ENCODE assay signal across 31 cellular contexts in the genomic region with DNA sequence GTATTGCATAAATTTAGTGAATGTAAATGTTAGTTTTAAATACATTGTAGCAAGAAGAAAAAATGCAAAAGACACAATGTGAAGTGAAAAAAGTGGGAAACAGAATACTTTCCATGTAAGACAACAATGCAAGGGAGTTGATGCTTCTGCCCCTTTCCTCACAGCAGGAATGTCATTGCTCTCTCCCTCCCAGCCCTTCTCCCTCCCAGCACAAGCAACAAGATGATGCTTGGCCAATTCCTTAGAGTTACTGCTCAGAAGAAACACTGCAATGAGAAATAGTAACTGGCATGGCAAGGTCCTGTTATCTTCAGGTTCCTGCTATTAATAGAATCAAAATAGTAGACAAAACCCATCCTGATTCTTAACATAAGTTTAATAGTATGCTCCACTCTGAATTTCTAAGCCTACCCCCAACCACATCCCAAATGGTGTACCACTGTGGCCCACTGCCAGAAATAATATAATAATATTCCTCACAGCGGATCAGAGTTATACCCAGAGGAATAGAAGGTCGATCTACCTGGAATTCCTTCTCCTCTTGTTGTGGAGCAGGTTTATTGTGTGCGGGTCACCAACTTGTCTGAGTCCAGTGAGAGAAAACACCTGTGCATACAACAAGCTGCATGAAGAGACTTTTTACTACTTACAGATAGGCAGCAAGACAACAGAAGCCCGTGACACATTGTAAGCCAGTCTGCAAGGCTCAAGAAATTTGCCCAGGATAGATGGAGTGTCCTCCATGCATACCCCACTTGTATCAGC.
DNase-seq lines count a peak whose midpoint lies in the region; ATAC-seq, FAIRE-seq and TF ChIP-seq lines count a peak whose summit lies in the region.
"Had no signal": no experiment of that assay in that cellular context is flagged by ENCODE, and none has a peak within 500 bp of the region (broad histone marks: within the 10 kb centered on the region; RNA-seq: fewer than 3 reads in every experiment).

No MANE protein-coding gene starts in this region.

- H3K27me3 ChIP-seq in SJSA1 (replicated peaks) (no peaks in the 10 kb centered on the region), H1 (replicated peaks in 1 of 4; ENCODE audit: control insufficient read depth in 3 of 4, extremely low read depth in 1 of 4, insufficient read depth in 3 of 4, low read length in 3 of 4) (no peaks in the 10 kb centered on the region), osteoblast (ENCODE audit: insufficient read depth, low read length) (no peaks in the 10 kb centered on the region)
- H3K27me3 ChIP-seq: brain microvascular endothelial cell, right atrium auricular region, tibial artery had no signal

- H2AK5ac ChIP-seq in H1 (ENCODE audit: low read depth, low read length) = no peak overlapping the region

- no peaks in the 10 kb centered on the region for H3K4me1 Mint-ChIP-seq in activated CD4-positive, alpha-beta T cell treated with anti-CD3 and anti-CD28 coated beads, Interleukin-2, amount 10 ng/mL, durations not matched to agents 7 days and 5 days
- H3K4me1 Mint-ChIP-seq in activated CD8-positive, alpha-beta memory T cell treated with anti-CD3 and anti-CD28 coated beads, Interleukin-2, amount 10 ng/mL, durations not matched to agents 7 days and 5 days = no peaks in the 10 kb centered on the region

- H2AFZ ChIP-seq in H1 (ENCODE audit: low read length) = no peak overlapping the region
- H2AFZ ChIP-seq in osteoblast (ENCODE audit: low read length) = no peak overlapping the region
- H2AFZ ChIP-seq: parathyroid adenoma, PC-9 had no signal

- H4K8ac ChIP-seq in H1 (ENCODE audit: extremely low read depth, insufficient read depth, low read length) = no peak overlapping the region

- no peak overlapping the region for H3K4me3 Mint-ChIP-seq in activated CD4-positive, alpha-beta T cell treated with anti-CD3 and anti-CD28 coated beads, Interleukin-2, amount 10 ng/mL, durations not matched to agents 7 days and 5 days
- H3K4me3 Mint-ChIP-seq in activated CD8-positive, alpha-beta memory T cell treated with anti-CD3 and anti-CD28 coated beads, Interleukin-2, amount 10 ng/mL, durations not matched to agents 7 days and 5 days = no peak overlapping the region
- H3K4me3 Mint-ChIP-seq: activated naive CD8-positive, alpha-beta T cell; natural killer cell treated with Interleukin-12 subunit alpha and Interleukin-12 subunit beta and Interleukin-15 and Interleukin-18, amount 100 ng/mL, for 72 hours; stimulated activated naive CD8-positive, alpha-beta T cell treated with anti-CD3 and anti-CD28 coated beads, Interleukin-15, Interleukin-2, amounts not matched to agents 100 ng/mL and 50 ng/mL, for 24 hours had no signal

- H3K36me3 ChIP-seq in SJSA1 (no peaks in the 10 kb centered on the region), H1 (ENCODE audit: control insufficient read depth in 2 of 4, insufficient read depth in 4 of 4, low read length in 3 of 4) (no peaks in the 10 kb centered on the region), osteoblast (ENCODE audit: insufficient read depth, low read length) (no peaks in the 10 kb centered on the region)
- H3K36me3 ChIP-seq: brain microvascular endothelial cell, right atrium auricular region, tibial artery, WERI-Rb-1 had no signal

- no peak for ATAC-seq in activated CD8-positive, alpha-beta memory T cell treated with anti-CD3 and anti-CD28 coated beads, Interleukin-2, amount 10 ng/mL, durations not matched to agents 7 days and 5 days
- ATAC-seq: left lobe of liver; natural killer cell treated with Interleukin-12 subunit alpha and Interleukin-12 subunit beta and Interleukin-15 and Interleukin-18, amount 100 ng/mL, for 72 hours had no signal

- no peak overlapping the region for H2BK20ac ChIP-seq in H1 (ENCODE audit: low read length)

- no peak for TF ChIP-seq CTCF in H1 (IDR thresholded peaks at IDR 0.05; ENCODE audit: control extremely low read depth in 1 of 3, insufficient read depth in 1 of 3, low read depth in 1 of 3, low read length in 3 of 3)
- TF ChIP-seq CTCF in osteoblast (IDR thresholded peaks at IDR 0.05; ENCODE audit: extremely low read depth, low read depth, low read length) = no peak

- H3K27ac Mint-ChIP-seq in activated CD4-positive, alpha-beta T cell treated with anti-CD3 and anti-CD28 coated beads, Interleukin-2, amount 10 ng/mL, durations not matched to agents 7 days and 5 days = no peak overlapping the region
- no peak overlapping the region for H3K27ac Mint-ChIP-seq in activated CD8-positive, alpha-beta memory T cell treated with anti-CD3 and anti-CD28 coated beads, Interleukin-2, amount 10 ng/mL, durations not matched to agents 7 days and 5 days
- H3K27ac Mint-ChIP-seq: activated naive CD8-positive, alpha-beta T cell; natural killer cell treated with Interleukin-12 subunit alpha and Interleukin-12 subunit beta and Interleukin-15 and Interleukin-18, amount 100 ng/mL, for 72 hours; stimulated activated naive CD8-positive, alpha-beta T cell treated with anti-CD3 and anti-CD28 coated beads, Interleukin-15, Interleukin-2, amounts not matched to agents 100 ng/mL and 50 ng/mL, for 24 hours had no signal

- no peak overlapping the region for H3K18ac ChIP-seq in H1 (ENCODE audit: extremely low read depth, low read length)

- H3K9me3 Mint-ChIP-seq in activated CD4-positive, alpha-beta T cell treated with anti-CD3 and anti-CD28 coated beads, Interleukin-2, amount 10 ng/mL, durations not matched to agents 7 days and 5 days = no peaks in the 10 kb centered on the region
- no peaks in the 10 kb centered on the region for H3K9me3 Mint-ChIP-seq in activated CD8-positive, alpha-beta memory T cell treated with anti-CD3 and anti-CD28 coated beads, Interleukin-2, amount 10 ng/mL, durations not matched to agents 7 days and 5 days (ENCODE audit: low read depth)
- H3K9me3 Mint-ChIP-seq: stimulated activated naive CD8-positive, alpha-beta T cell treated with anti-CD3 and anti-CD28 coated beads, Interleukin-15, Interleukin-2, amounts not matched to agents 100 ng/mL and 50 ng/mL, for 24 hours had no signal

- H2BK15ac ChIP-seq in H1 (ENCODE audit: low read length) = no peak overlapping the region

- peak; percentile 11 for DNase-seq in EL
- DNase-seq in SJSA1 (ENCODE audit: low read depth in 1 of 2, low spot score in 2 of 2) = peak in 1 of 2 experiments; percentile 35
- no peak for DNase-seq in H1 (ENCODE audit: low read depth in 1 of 2, low spot score in 2 of 2)
- peak; percentile 39 for DNase-seq in osteoblast (ENCODE audit: insufficient read length, low spot score, missing footprints)
- DNase-seq in activated CD4-positive, alpha-beta T cell treated with anti-CD3 and anti-CD28 coated beads, Interleukin-2, amount 10 ng/mL, durations not matched to agents 7 days and 5 days = no peak
- no peak for DNase-seq in activated CD8-positive, alpha-beta memory T cell treated with anti-CD3 and anti-CD28 coated beads, Interleukin-2, amount 50 U/mL, for 48 hours
- no peak for DNase-seq in NCI-H748 treated with DMSO at 0.1 percent for 48 hours (lab: John Stamatoyannopoulos, UW)
- no peak for DNase-seq in activated CD8-positive, alpha-beta memory T cell treated with anti-CD3 and anti-CD28 coated beads, Interleukin-2, amount 10 ng/mL, durations not matched to agents 7 days and 5 days
- DNase-seq: ACHN; brain microvascular endothelial cell; head of caudate nucleus; NCI-H510A treated with DMSO at 0.1 percent for 48 hours; NK-92 treated with Interleukin-12 subunit alpha and Interleukin-12 subunit beta, amount 100 ng/mL, for 24 hours; SHP77; stimulated activated CD4-positive, alpha-beta T cell treated with anti-CD3 and anti-CD28 coated beads, Interleukin-15, amount 100 ng/mL, for 24 hours; T-helper 9 cell; tibial artery; WERI-Rb-1 had no signal

- H3K27ac ChIP-seq in SJSA1 = peak overlapping the region; percentile 74
- no peak overlapping the region for H3K27ac ChIP-seq in H1 (ENCODE audit: low read depth, low read length)
- H3K27ac ChIP-seq in osteoblast (ENCODE audit: low read depth, low read length) = peak overlapping the region; percentile 63
- H3K27ac ChIP-seq: brain microvascular endothelial cell, C4-2B, coronary artery, KMS-11, parathyroid adenoma, PC-9, right atrium auricular region, tibial artery, WERI-Rb-1 had no signal

- no peak overlapping the region for H4K91ac ChIP-seq in H1 (replicated peaks; ENCODE audit: insufficient read length, low read length)

- H3K56ac ChIP-seq in H1 (replicated peaks; ENCODE audit: insufficient read length, low read depth, low read length) = no peak overlapping the region

- no peak overlapping the region for H2BK120ac ChIP-seq in H1 (replicated peaks; ENCODE audit: low read depth, low read length)

- H3K23ac ChIP-seq in H1 (ENCODE audit: insufficient read length) = no peak overlapping the region

- POLR2A ChIA-PET in H1 (lab: Charles Lee; ENCODE audit: partially characterized antibody) = no interaction called here
- POLR2A ChIA-PET in activated CD4-positive, alpha-beta T cell treated with anti-CD3 and anti-CD28 coated beads, Interleukin-2, amount 10 ng/mL, durations not matched to agents 7 days and 5 days (lab: Charles Lee) = no interaction called here

- H3K9me3 ChIP-seq in SJSA1 (replicated peaks) (no peaks in the 10 kb centered on the region), H1 (ENCODE audit: insufficient read depth in 2 of 2, low read depth in 1 of 2, low read length in 1 of 2) (no peaks in the 10 kb centered on the region), osteoblast (ENCODE audit: low read depth, low read length) (no peaks in the 10 kb centered on the region)

- CTCF ChIA-PET in H1 (lab: Charles Lee; ENCODE audit: partially characterized antibody) = no interaction called here
- CTCF ChIA-PET in activated CD4-positive, alpha-beta T cell treated with anti-CD3 and anti-CD28 coated beads, Interleukin-2, amount 10 ng/mL, durations not matched to agents 7 days and 5 days (lab: Charles Lee) = no interaction called here
- CTCF ChIA-PET in activated CD8-positive, alpha-beta memory T cell treated with anti-CD3 and anti-CD28 coated beads, Interleukin-2, amount 10 ng/mL, durations not matched to agents 7 days and 5 days (lab: Charles Lee) = no interaction called here

- no peak overlapping the region for H2BK5ac ChIP-seq in H1 (ENCODE audit: low read depth, low read length)

- no peak overlapping the region for H3K14ac ChIP-seq in H1 (ENCODE audit: insufficient read length)

- 89% methylated on average over 4 of the region's 4 CpGs; no CpG with 5 or more reads in 1 of the 2 experiments for WGBS in H1 (ENCODE audit: extremely low coverage in 1 of 2, insufficient coverage in 1 of 2, insufficient read length in 1 of 2, insufficient replicate concordance in 2 of 2, low coverage in 1 of 2, low lambda C conversion rate in 2 of 2, missing lambda C conversion rate in 1 of 2), 2 experiments

- TF ChIP-seq EP300 in H1 (IDR thresholded peaks at IDR 0.05; ENCODE audit: borderline replicate concordance in 1 of 2, low read depth in 2 of 2, low read length in 2 of 2) = no peak

- H3K9ac ChIP-seq in H1 (replicated peaks in 1 of 4; ENCODE audit: extremely low read depth in 1 of 4, low read depth in 3 of 4, low read length in 3 of 4) = no peak overlapping the region
- H3K9ac ChIP-seq: KMS-11, parathyroid adenoma had no signal

- no peaks in the 10 kb centered on the region for H3K36me3 Mint-ChIP-seq in activated CD4-positive, alpha-beta T cell treated with anti-CD3 and anti-CD28 coated beads, Interleukin-2, amount 10 ng/mL, durations not matched to agents 7 days and 5 days (ENCODE audit: low read depth)
- H3K36me3 Mint-ChIP-seq in activated CD8-positive, alpha-beta memory T cell treated with anti-CD3 and anti-CD28 coated beads, Interleukin-2, amount 10 ng/mL, durations not matched to agents 7 days and 5 days = no peaks in the 10 kb centered on the region
- H3K36me3 Mint-ChIP-seq: activated naive CD8-positive, alpha-beta T cell had no signal

- H3K4me3 ChIP-seq in SJSA1 (no peak overlapping the region), H1 (ENCODE audit: extremely low read depth in 1 of 4, insufficient read depth in 2 of 4, low read depth in 3 of 4, low read length in 4 of 4) (no peak overlapping the region), osteoblast (ENCODE audit: insufficient read depth, low read length) (no peak overlapping the region)
- H3K4me3 ChIP-seq: coronary artery, PC-9, right atrium auricular region, tibial artery had no signal

- TF ChIP-seq POLR2A in H1 (IDR thresholded peaks at IDR 0.05; ENCODE audit: control extremely low read depth in 1 of 2, low read depth in 2 of 2, low read length in 2 of 2) = no peak

- no peak overlapping the region for H4K5ac ChIP-seq in H1 (ENCODE audit: insufficient read length, low read depth, low read length)

- H3K23me2 ChIP-seq in H1 (ENCODE audit: low read depth, low read length) = no peaks in the 10 kb centered on the region

- no peak overlapping the region for H3K4me2 ChIP-seq in H1 (ENCODE audit: insufficient read depth in 1 of 2, low read depth in 2 of 2, low read length in 2 of 2)
- H3K4me2 ChIP-seq in osteoblast (ENCODE audit: insufficient read depth, low read length) = no peak overlapping the region
- H3K4me2 ChIP-seq: KMS-11, PC-9 had no signal

- H2BK12ac ChIP-seq in H1 (ENCODE audit: low read depth, low read length) = no peak overlapping the region

- no peaks in the 10 kb centered on the region for H3K79me1 ChIP-seq in H1 (ENCODE audit: low read depth, low read length)

- H3K4ac ChIP-seq in H1 (replicated peaks; ENCODE audit: insufficient read length, low read depth, low read length) = no peak overlapping the region

- H3K79me2 ChIP-seq in H1 (ENCODE audit: control insufficient read depth in 1 of 2, insufficient read depth in 2 of 2, low read length in 2 of 2) (no peaks in the 10 kb centered on the region), osteoblast (ENCODE audit: insufficient read depth, low read length) (no peaks in the 10 kb centered on the region)
- H3K79me2 ChIP-seq: parathyroid adenoma had no signal

- TF ChIP-seq RAD21 in H1 (IDR thresholded peaks at IDR 0.05 in 1 of 2, conservative IDR thresholded peaks at IDR 0.05 in 1 of 2; ENCODE audit: low read depth in 2 of 2, low read length in 2 of 2) = no peak

- peaks cover 50% of the 10 kb centered on the region for H3K4me1 ChIP-seq in SJSA1 (replicated peaks)
- peaks cover 0 to 6% (median 0%) of the 10 kb centered on the region in 4 experiments; a peak in 1 of 7 replicates for H3K4me1 ChIP-seq in H1 (replicated peaks in 1 of 4; ENCODE audit: control insufficient read depth in 3 of 4, insufficient read depth in 4 of 4, low read length in 3 of 4)
- H3K4me1 ChIP-seq in osteoblast (ENCODE audit: insufficient read depth, low read length) = peaks cover 25% of the 10 kb centered on the region
- H3K4me1 ChIP-seq: parathyroid adenoma, tibial artery had no signal

- peak; percentile 62 for FAIRE-seq in H1 (lab: Jason Lieb, UNC)
- FAIRE-seq: endometrium, G401.6, GM18507 had no signal

- no peaks in the 10 kb centered on the region for H4K20me1 ChIP-seq in H1 (replicated peaks in 1 of 2; ENCODE audit: control insufficient read depth in 1 of 2, insufficient read depth in 2 of 2, low read length in 2 of 2)
- no peaks in the 10 kb centered on the region for H4K20me1 ChIP-seq in osteoblast (ENCODE audit: insufficient read depth, low read length)

- H3K27me3 Mint-ChIP-seq in activated CD4-positive, alpha-beta T cell treated with anti-CD3 and anti-CD28 coated beads, Interleukin-2, amount 10 ng/mL, durations not matched to agents 7 days and 5 days = peaks cover 1% of the 10 kb centered on the region
- no peaks in the 10 kb centered on the region for H3K27me3 Mint-ChIP-seq in activated CD8-positive, alpha-beta memory T cell treated with anti-CD3 and anti-CD28 coated beads, Interleukin-2, amount 10 ng/mL, durations not matched to agents 7 days and 5 days
- H3K27me3 Mint-ChIP-seq: natural killer cell treated with Interleukin-12 subunit alpha and Interleukin-12 subunit beta and Interleukin-15 and Interleukin-18, amount 100 ng/mL, for 72 hours; stimulated activated naive CD8-positive, alpha-beta T cell treated with anti-CD3 and anti-CD28 coated beads, Interleukin-15, Interleukin-2, amounts not matched to agents 100 ng/mL and 50 ng/mL, for 24 hours had no signal

Comparison
In these comparisons a context has a peak if more than half of its experiments do, and no peak if none do; other contexts are left out.
1. DNase-seq: peak in EL (single experiment) and osteoblast (single experiment); none in H1 (0 of 2), activated CD4-positive, alpha-beta T cell treated with anti-CD3 and anti-CD28 coated beads, Interleukin-2, amount 10 ng/mL, durations not matched to agents 7 days and 5 days (single experiment), activated CD8-positive, alpha-beta memory T cell treated with anti-CD3 and anti-CD28 coated beads, Interleukin-2, amount 50 U/mL, for 48 hours (single experiment), NCI-H748 treated with DMSO at 0.1 percent for 48 hours (single experiment) and activated CD8-positive, alpha-beta memory T cell treated with anti-CD3 and anti-CD28 coated beads, Interleukin-2, amount 10 ng/mL, durations not matched to agents 7 days and 5 days (single experiment).